ENCODE assay signal across 8 cellular contexts in genomic region chr10:119103687-119104652, GRCh38. TPM values are rescaled to one million over a fixed set of nuclear protein-coding genes. Genes with fewer than 3 reads are reported as not detected.
DNase-seq lines count a peak whose midpoint lies in the region; ATAC-seq, FAIRE-seq and TF ChIP-seq lines count a peak whose summit lies in the region.

DENND10 (plus strand) TSS chr10:119104113; CDS start chr10:119104143, 30 bp downstream.

- TF ChIP-seq POLR2A in thyroid gland (IDR thresholded peaks at IDR 0.05) = peak; percentile 18 to 83

- H3K27ac ChIP-seq in pancreas (peak within 1 kb of the TSS in 1 of 4 donors; percentile 53), thyroid gland (peak within 1 kb of the TSS; percentile 50 to 79 (median 53))

- no peak for FAIRE-seq in pancreas (lab: Jason Lieb, UNC)

- H3K4me1 ChIP-seq in pancreas (peaks cover 0 to 11% (median 0%) of the 10 kb centered on the region in 3 donors), thyroid gland (peaks cover 7% of the 10 kb centered on the region in 2 donors)

- whole genome bisulfite sequencing in pancreas, 2 donors = 3 to 5% methylated on average over 33 to 95 of the region's 98 CpGs
- 30 to 35% methylated on average over 7 to 9 of the region's 98 CpGs for WGBS in thyroid gland, 2 donors

- DNase-seq in D341Med (ENCODE audit: low spot score) (peak; percentile 95), HT-29 (ENCODE audit: low spot score) (peak; percentile 74), Right ventricle myocardium superior (peak; percentile 87), pancreas (peak; percentile 57 to 92 (median 84)), thyroid gland (peak; percentile 70 to 73)
- DNase-seq in activated naive CD8-positive, alpha-beta T cell treated with anti-CD3 and anti-CD28 coated beads, Interleukin-2, amount 50 U/mL, for 16 hours (ENCODE audit: low read depth, low spot score) = peak; percentile 54

- no peaks in the 10 kb centered on the region for H3K36me3 ChIP-seq in pancreas
- peaks cover 0 to 7% of the 10 kb centered on the region in 2 donors for H3K36me3 ChIP-seq in thyroid gland

- no peaks in the 10 kb centered on the region for H3K9me3 ChIP-seq in pancreas
- no peaks in the 10 kb centered on the region for H3K9me3 ChIP-seq in thyroid gland

- peak; percentile 63 for ATAC-seq in GM19467 (IDR thresholded peaks at IDR 0.05; ENCODE audit: unreplicated experiment)
- peak; percentile 94 for ATAC-seq in SK-N-SH treated with all-trans-retinoic acid at 6 μM for 48 hours
- peak; percentile 96 for ATAC-seq in Right ventricle myocardium superior (ENCODE audit: poor library complexity)
- peak; percentile 90 to 96 (median 95) for ATAC-seq in pancreas

- peak within 1 kb of the TSS; percentile 75 to 86 (median 82) for H3K4me3 ChIP-seq in pancreas
- peak within 1 kb of the TSS; percentile 39 to 91 (median 85) for H3K4me3 ChIP-seq in thyroid gland (replicated peaks in 1 of 3)

- intact Hi-C loops in Right ventricle myocardium superior (cut with DNase I) = no loop called here
- intact Hi-C loops in pancreas (cut with DNase I) = no loop called here
- intact Hi-C loops in thyroid gland (cut with DNase I) = no loop called here

- TF ChIP-seq CTCF in pancreas (IDR thresholded peaks at IDR 0.05) (no peak), thyroid gland (IDR thresholded peaks at IDR 0.05) (peak in 1 of 6 experiments; percentile 9)

- no peaks in the 10 kb centered on the region for H3K27me3 ChIP-seq in pancreas
- H3K27me3 ChIP-seq in thyroid gland = no peaks in the 10 kb centered on the region

TF ChIP-seq in SK-N-SH treated with all-trans-retinoic acid at 6 μM for 48 hours, 23 proteins besides CTCF, POLR2A, EP300 and RAD21:
- no peak for TF ChIP-seq RARB (CRISPR knock-in tag; IDR thresholded peaks at IDR 0.05)
- TF ChIP-seq TCF4 (CRISPR knock-in tag; IDR thresholded peaks at IDR 0.05; ENCODE audit: borderline replicate concordance) = no peak
- TF ChIP-seq TOX (CRISPR knock-in tag; IDR thresholded peaks at IDR 0.05; ENCODE audit: borderline replicate concordance) = no peak
- TF ChIP-seq ZNF565 (CRISPR knock-in tag; conservative IDR thresholded peaks at IDR 0.05; ENCODE audit: low read depth) = no peak
- no peak for TF ChIP-seq ESRRG (CRISPR knock-in tag; IDR thresholded peaks at IDR 0.05)
- no peak for TF ChIP-seq BACH2 (CRISPR knock-in tag; IDR thresholded peaks at IDR 0.05; ENCODE audit: borderline replicate concordance)
- TF ChIP-seq CSRNP3 (CRISPR knock-in tag; IDR thresholded peaks at IDR 0.05) = no peak
- TF ChIP-seq TSHZ2 (CRISPR knock-in tag; IDR thresholded peaks at IDR 0.05) = no peak
- no peak for TF ChIP-seq PATZ1 (CRISPR knock-in tag; IDR thresholded peaks at IDR 0.05; ENCODE audit: borderline replicate concordance)
- no peak for TF ChIP-seq POU6F1 (CRISPR knock-in tag; IDR thresholded peaks at IDR 0.05; ENCODE audit: borderline replicate concordance, low read depth)
TF ChIP-seq in SK-N-SH treated with all-trans-retinoic acid at 6 μM for 48 hours: peak in this region for 0.

RNA-seq across cellular contexts. Expression of gene DENND10, which starts in this region (rescaled TPM):
- total RNA-seq in HT-29 (2014; rRNA removed; shearing (Covaris generic)) = 29.6 and 31.6 TPM in 2 replicates
- total RNA-seq in Right ventricle myocardium superior (18.9 TPM), pancreas (10 to 100 TPM in 3 of 6 donors, 1 to 10 TPM in 3; 7.7 to 16.3 (median 9.7) TPM), thyroid gland (10 to 100 TPM; 46.4 to 55.3 (median 53.1) TPM)
- polyA plus RNA-seq in pancreas = 10 to 100 TPM in 1 of 2 donors, 1 to 10 TPM in 1; 7.2 to 13.1 TPM
